14 cellular contexts compared by ENCODE assay signal in genomic region chr22:49811014-49811791, GRCh38. TPM values are rescaled to one million over a fixed set of nuclear protein-coding genes. Genes with fewer than 3 reads are reported as not detected.
A peak's percentile ranks its signal among the peaks of the same experiment; 100 is the strongest.
DNase-seq lines count a peak whose midpoint lies in the region; ATAC-seq and TF ChIP-seq lines count a peak whose summit lies in the region.
"Had no signal": no experiment of that assay in that cellular context is flagged by ENCODE, and none has a peak within 500 bp of the region (broad histone marks: within the 10 kb centered on the region; RNA-seq: fewer than 3 reads in every experiment).

No MANE protein-coding gene starts in this region.

- no peak for DNase-seq in activated CD4-positive, alpha-beta memory T cell treated with anti-CD3 and anti-CD28 coated beads, Interleukin-2, amount 10 ng/mL, durations not matched to agents 7 days and 5 days
- no peak for DNase-seq in activated CD4-positive, alpha-beta memory T cell treated with anti-CD3 and anti-CD28 coated beads for 36 hours
- DNase-seq in dermis blood vessel endothelial cell, result peak; percentile 24
- no peak for DNase-seq in NK-92 (lab: John Stamatoyannopoulos, UW; ENCODE audit: unreplicated experiment)
- DNase-seq in MCF 10A (ENCODE audit: unreplicated experiment), result no peak
- DNase-seq: midbrain; Peyer's patch; stimulated activated CD4-positive, alpha-beta T cell treated with anti-CD3 and anti-CD28 coated beads, Interleukin-4, amount 100 ng/mL, for 4 hours; upper lobe of right lung; WERI-Rb-1 had no signal

- no peak overlapping the region for H3K9ac ChIP-seq in rectal smooth muscle tissue (ENCODE audit: low read length)

- H3K4me1 Mint-ChIP-seq in activated CD4-positive, alpha-beta memory T cell treated with anti-CD3 and anti-CD28 coated beads, Interleukin-2, amount 10 ng/mL, durations not matched to agents 7 days and 5 days, result peaks cover 79% of the 10 kb centered on the region
- H3K4me1 Mint-ChIP-seq in activated CD4-positive, alpha-beta memory T cell treated with anti-CD3 and anti-CD28 coated beads for 36 hours (ENCODE audit: low read depth), result peaks cover 79% of the 10 kb centered on the region
- H3K4me1 Mint-ChIP-seq in MCF 10A (ENCODE audit: insufficient read depth, unreplicated experiment), result peaks cover 13% of the 10 kb centered on the region

- H3K36me3 ChIP-seq in KOPT-K1 (ENCODE audit: insufficient read depth, low read length), result peaks cover 86% of the 10 kb centered on the region
- peaks cover 7% of the 10 kb centered on the region for H3K36me3 ChIP-seq in rectal smooth muscle tissue (ENCODE audit: control insufficient read depth, insufficient read depth, low read length)

- no peak overlapping the region for H3K4me3 ChIP-seq in rectal smooth muscle tissue (ENCODE audit: low read length)
- H3K4me3 ChIP-seq: coronary artery, Peyer's patch, upper lobe of right lung had no signal

- no peaks in the 10 kb centered on the region for H3K27me3 Mint-ChIP-seq in activated CD4-positive, alpha-beta memory T cell treated with anti-CD3 and anti-CD28 coated beads, Interleukin-2, amount 10 ng/mL, durations not matched to agents 7 days and 5 days
- H3K27me3 Mint-ChIP-seq in activated CD4-positive, alpha-beta memory T cell treated with anti-CD3 and anti-CD28 coated beads for 36 hours, result no peaks in the 10 kb centered on the region
- no peaks in the 10 kb centered on the region for H3K27me3 Mint-ChIP-seq in MCF 10A (ENCODE audit: insufficient read depth, unreplicated experiment)

- H3K27ac Mint-ChIP-seq in activated CD4-positive, alpha-beta memory T cell treated with anti-CD3 and anti-CD28 coated beads, Interleukin-2, amount 10 ng/mL, durations not matched to agents 7 days and 5 days, result peak overlapping the region; percentile 58
- no peak overlapping the region for H3K27ac Mint-ChIP-seq in activated CD4-positive, alpha-beta memory T cell treated with anti-CD3 and anti-CD28 coated beads for 36 hours
- H3K27ac Mint-ChIP-seq in MCF 10A (ENCODE audit: low read depth, unreplicated experiment), result no peak overlapping the region

- POLR2A ChIA-PET in activated CD4-positive, alpha-beta memory T cell treated with anti-CD3 and anti-CD28 coated beads, Interleukin-2, amount 10 ng/mL, durations not matched to agents 7 days and 5 days (lab: Charles Lee), result interaction anchor here (2.2 kb wide), 1 partner anchor 15 kb away, joined by 8 read pairs; no protein-coding TSS in a partner anchor
- POLR2A ChIA-PET in activated CD4-positive, alpha-beta memory T cell treated with anti-CD3 and anti-CD28 coated beads for 36 hours (lab: Charles Lee), result interaction anchor here (0.9 kb wide), 1 partner anchor 104 kb away, joined by 3 read pairs; no protein-coding TSS in a partner anchor
- POLR2A ChIA-PET in MCF 10A (lab: Yijun Ruan, JAX), result no interaction called here

- no peak for TF ChIP-seq CTCF in MCF 10A (IDR thresholded peaks at IDR 0.05; ENCODE audit: unreplicated experiment)

- BruUV-seq in MCF 10A (replicated peaks; lab: Mats Ljungman, UMichigan), result no TSS peak

- no peak overlapping the region for H3K4me3 Mint-ChIP-seq in activated CD4-positive, alpha-beta memory T cell treated with anti-CD3 and anti-CD28 coated beads, Interleukin-2, amount 10 ng/mL, durations not matched to agents 7 days and 5 days
- H3K4me3 Mint-ChIP-seq in activated CD4-positive, alpha-beta memory T cell treated with anti-CD3 and anti-CD28 coated beads for 36 hours, result no peak overlapping the region
- no peak overlapping the region for H3K4me3 Mint-ChIP-seq in MCF 10A (ENCODE audit: unreplicated experiment)

- H3K4me1 ChIP-seq in rectal smooth muscle tissue (ENCODE audit: control insufficient read depth, insufficient read depth, low read length), result peaks cover 8% of the 10 kb centered on the region

- ATAC-seq in GM19035 (IDR thresholded peaks at IDR 0.05; ENCODE audit: unreplicated experiment), result no peak
- ATAC-seq: upper lobe of right lung had no signal

- peak overlapping the region; percentile 13 for H3K27ac ChIP-seq in KOPT-K1 (ENCODE audit: low read depth, low read length, poor library complexity, severe bottlenecking)
- H3K27ac ChIP-seq in rectal smooth muscle tissue (ENCODE audit: low read depth, low read length), result peak overlapping the region; percentile 36
- H3K27ac ChIP-seq: coronary artery, Peyer's patch, upper lobe of right lung, WERI-Rb-1 had no signal

- no peaks in the 10 kb centered on the region for H3K9me3 ChIP-seq in KOPT-K1 (ENCODE audit: insufficient read depth, low read length, poor library complexity, severe bottlenecking)
- H3K9me3 ChIP-seq: Peyer's patch, upper lobe of right lung had no signal

- H3K36me3 Mint-ChIP-seq in activated CD4-positive, alpha-beta memory T cell treated with anti-CD3 and anti-CD28 coated beads, Interleukin-2, amount 10 ng/mL, durations not matched to agents 7 days and 5 days (ENCODE audit: low read depth), result peaks cover 59% of the 10 kb centered on the region
- peaks cover 22% of the 10 kb centered on the region for H3K36me3 Mint-ChIP-seq in activated CD4-positive, alpha-beta memory T cell treated with anti-CD3 and anti-CD28 coated beads for 36 hours
- peaks cover 66% of the 10 kb centered on the region for H3K36me3 Mint-ChIP-seq in MCF 10A (ENCODE audit: insufficient read depth, unreplicated experiment)

- H3K27me3 ChIP-seq in rectal smooth muscle tissue (ENCODE audit: control insufficient read depth, insufficient read depth, low read length), result no peaks in the 10 kb centered on the region
- H3K27me3 ChIP-seq: Peyer's patch, upper lobe of right lung had no signal

- CTCF ChIA-PET in activated CD4-positive, alpha-beta memory T cell treated with anti-CD3 and anti-CD28 coated beads, Interleukin-2, amount 10 ng/mL, durations not matched to agents 7 days and 5 days (lab: Charles Lee), result interaction anchor here (1.0 to 1.3 kb wide), 2 partner anchors 9 kb away, joined by 3 read pairs; no protein-coding TSS in a partner anchor
- CTCF ChIA-PET in activated CD4-positive, alpha-beta memory T cell treated with anti-CD3 and anti-CD28 coated beads for 36 hours (lab: Charles Lee), result no interaction called here
- CTCF ChIA-PET in MCF 10A (lab: Yijun Ruan, JAX), result interaction anchor here (0.8 to 1.2 kb wide), 2 partner anchors 45 to 219 kb away, joined by 3 to 5 read pairs; no protein-coding TSS in a partner anchor

- intact Hi-C loops in activated CD4-positive, alpha-beta memory T cell treated with anti-CD3 and anti-CD28 coated beads for 36 hours (cut with micrococcal nuclease), result no loop called here
- intact Hi-C loops in MCF 10A (cut with micrococcal nuclease), result no loop called here

- no peaks in the 10 kb centered on the region for H3K9me3 Mint-ChIP-seq in activated CD4-positive, alpha-beta memory T cell treated with anti-CD3 and anti-CD28 coated beads, Interleukin-2, amount 10 ng/mL, durations not matched to agents 7 days and 5 days
- H3K9me3 Mint-ChIP-seq in activated CD4-positive, alpha-beta memory T cell treated with anti-CD3 and anti-CD28 coated beads for 36 hours, result no peaks in the 10 kb centered on the region
- no peaks in the 10 kb centered on the region for H3K9me3 Mint-ChIP-seq in MCF 10A (ENCODE audit: unreplicated experiment)

RNA-seq across cellular contexts. Expression of gene BRD1, which starts 16.5 kb away (rescaled TPM):
- total RNA-seq in activated CD4-positive, alpha-beta memory T cell treated with anti-CD3 and anti-CD28 coated beads, Interleukin-2, amount 10 ng/mL, durations not matched to agents 7 days and 5 days, result 10 to 100 TPM; 54.7 to 55.4 TPM
- total RNA-seq in activated CD4-positive, alpha-beta memory T cell treated with anti-CD3 and anti-CD28 coated beads for 36 hours, result 10 to 100 TPM; 27.5 to 30.2 TPM
- total RNA-seq in dermis blood vessel endothelial cell (34.2 and 39.0 TPM in 2 replicates), MCF 10A (2022) (40.7 and 48.1 TPM in 2 replicates)

RNA-seq across cellular contexts. Expression of gene ZBED4, which starts 42.4 kb away (rescaled TPM):
- 10 to 100 TPM; 20.6 to 21.8 TPM for total RNA-seq in activated CD4-positive, alpha-beta memory T cell treated with anti-CD3 and anti-CD28 coated beads, Interleukin-2, amount 10 ng/mL, durations not matched to agents 7 days and 5 days
- 10 to 100 TPM; 18.4 TPM for total RNA-seq in activated CD4-positive, alpha-beta memory T cell treated with anti-CD3 and anti-CD28 coated beads for 36 hours
- total RNA-seq in dermis blood vessel endothelial cell (16.7 and 21.9 TPM in 2 replicates), MCF 10A (2022) (15.9 and 16.4 TPM in 2 replicates)
